ENCODE assay signal across 8 cellular contexts in the genomic region with DNA sequence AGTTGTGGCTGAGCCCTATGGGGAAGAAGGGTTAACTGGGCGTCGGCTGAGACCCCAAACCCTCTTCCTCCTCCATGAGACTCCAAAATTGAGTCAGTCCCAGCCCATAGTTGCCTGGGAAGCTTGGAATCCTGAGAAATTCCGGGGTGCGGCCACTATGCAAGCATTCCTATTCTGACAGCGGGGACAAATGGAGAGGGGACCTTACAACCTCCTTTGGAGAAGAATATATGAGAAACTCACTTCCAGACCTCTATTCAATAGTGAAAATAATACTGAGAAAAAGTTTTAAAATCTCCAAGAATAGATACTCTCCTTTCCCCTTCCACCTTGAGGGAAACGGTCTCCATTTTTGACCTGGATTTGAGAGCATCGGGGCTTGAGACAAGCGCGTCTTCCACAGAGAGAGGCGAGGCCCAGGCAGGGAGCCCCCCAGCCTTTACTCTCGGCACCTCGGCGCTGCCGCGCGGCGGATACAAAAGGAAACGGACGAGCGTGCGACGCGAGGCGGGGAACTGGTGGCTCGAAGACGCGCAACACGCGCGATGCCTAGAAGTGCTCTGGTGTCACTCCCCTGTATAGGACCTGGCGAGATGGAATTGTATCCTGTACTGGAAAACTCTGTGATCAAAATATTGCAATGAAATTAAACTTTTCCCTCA. TPM values are rescaled to one million over a fixed set of nuclear protein-coding genes. Genes with fewer than 3 reads are reported as not detected.
DNase-seq lines count a peak whose midpoint lies in the region; ATAC-seq and TF ChIP-seq lines count a peak whose summit lies in the region.
"Had no signal": no experiment of that assay in that cellular context is flagged by ENCODE, and none has a peak within 500 bp of the region (broad histone marks: within the 10 kb centered on the region; RNA-seq: fewer than 3 reads in every experiment).

No MANE protein-coding gene starts in this region.

- H3K27ac ChIP-seq in H9 (ENCODE audit: insufficient read length, low read depth, low read length), result no peak overlapping the region
- H3K27ac ChIP-seq: epithelial cell of prostate had no signal

- no peak overlapping the region for H2AK5ac ChIP-seq in H9 (ENCODE audit: insufficient read length, low read length)

- peaks cover 4% of the 10 kb centered on the region; the same call in 1 of the 2 replicates for H3K4me1 ChIP-seq in H9 (ENCODE audit: insufficient read depth, low read length)

- peak overlapping the region; percentile 24 to 58; a peak in 3 of 5 replicates for H3K4me3 Mint-ChIP-seq in H9

- peaks cover 13% of the 10 kb centered on the region for H3K23me2 ChIP-seq in H9 (ENCODE audit: insufficient read length, low read depth, low read length, poor library complexity, severe bottlenecking)

- H4K5ac ChIP-seq in H9 (ENCODE audit: insufficient read length, low read depth, low read length), result no peak overlapping the region

- H3T11ph ChIP-seq in H9 (ENCODE audit: low read length), result no peak overlapping the region

- H3K9ac ChIP-seq in H9 (ENCODE audit: extremely low read depth, insufficient read length, low read length), result no peak overlapping the region

- H3K4me3 ChIP-seq in iPS-18c (ENCODE audit: insufficient read depth, low read depth, low read length), result peak overlapping the region; percentile 25

- H3K9me3 ChIP-seq in H9 (ENCODE audit: control insufficient read depth, low read depth, low read length) (no peaks in the 10 kb centered on the region), iPS-18c (ENCODE audit: control insufficient read depth, insufficient read depth, low read length) (no peaks in the 10 kb centered on the region)

- H3K4me1 Mint-ChIP-seq in H9, result peaks cover 31 to 40% of the 10 kb centered on the region in 2 experiments

- no peak overlapping the region for H3K4ac ChIP-seq in H9 (ENCODE audit: low read depth, low read length)

- H4K8ac ChIP-seq in H9 (replicated peaks; ENCODE audit: insufficient read length, low read depth, low read length), result no peak overlapping the region

- peaks cover 2 to 10% of the 10 kb centered on the region in 2 experiments; a peak in 3 of 5 replicates for H3K9me3 Mint-ChIP-seq in H9

- peaks cover 85% of the 10 kb centered on the region for H3K27me3 Mint-ChIP-seq in H9 (ENCODE audit: low read depth)

- no peak overlapping the region for H2AFZ ChIP-seq in H9 (ENCODE audit: low read length)

- peaks cover 48% of the 10 kb centered on the region for H3K27me3 ChIP-seq in H9 (ENCODE audit: insufficient read depth, low read length)

- peak overlapping the region; percentile 97 for H3K4me2 ChIP-seq in H9 (ENCODE audit: insufficient read depth, insufficient read length, low read length)

- no CpG with 5 or more reads among the region's 31 CpGs for WGBS in H9 (ENCODE audit: extremely low coverage, insufficient read length, low lambda C conversion rate)

- TF ChIP-seq CTCF in H9 (conservative IDR thresholded peaks at IDR 0.05), result no peak

- H3K23ac ChIP-seq in H9 (ENCODE audit: insufficient read length, low read depth, low read length), result no peak overlapping the region

- peaks cover 0 to 2% (median 0%) of the 10 kb centered on the region in 3 experiments; a peak in 4 of 7 replicates for H3K36me3 Mint-ChIP-seq in H9 (ENCODE audit: insufficient read depth in 1 of 3, low read depth in 3 of 3)

- no peak overlapping the region for H3K14ac ChIP-seq in H9 (ENCODE audit: insufficient read depth, low read length)

- H3K79me1 ChIP-seq in H9 (ENCODE audit: insufficient read depth, low read depth, low read length, poor library complexity, severe bottlenecking), result no peaks in the 10 kb centered on the region

- no peak overlapping the region for H3K56ac ChIP-seq in H9 (ENCODE audit: insufficient read length, low read depth, low read length)

- H2BK15ac ChIP-seq in H9 (ENCODE audit: low read depth, low read length), result no peak overlapping the region

- ATAC-seq in stimulated activated naive CD8-positive, alpha-beta T cell treated with anti-CD3 and anti-CD28 coated beads, Interleukin-15, Interleukin-2, amounts not matched to agents 100 U/mL and 50 U/mL, for 24 hours, result peak; percentile 41

- H2BK5ac ChIP-seq in H9 (ENCODE audit: insufficient read length, low read length), result no peak overlapping the region

- DNase-seq in H9, result no peak
- peak; percentile 33 for DNase-seq in activated naive CD4-positive, alpha-beta T cell treated with anti-CD3 and anti-CD28 coated beads, Interleukin-2, amount 50 U/mL, for 16 hours
- peak; percentile 58 for DNase-seq in stimulated activated naive CD8-positive, alpha-beta T cell treated with anti-CD3 and anti-CD28 coated beads, Interleukin-15, Interleukin-2, amounts not matched to agents 100 U/mL and 50 U/mL, for 24 hours
- no peak for DNase-seq in globus pallidus (ENCODE audit: low spot score)
- no peak for DNase-seq in NCI-H524 (lab: John Stamatoyannopoulos, UW)
- no peak for DNase-seq in OCI-M2 (lab: John Stamatoyannopoulos, UW; ENCODE audit: unreplicated experiment)

- H4K20me1 ChIP-seq in H9 (ENCODE audit: control insufficient read depth, insufficient read depth, insufficient read length), result no peaks in the 10 kb centered on the region

- H3K79me2 ChIP-seq in H9 (ENCODE audit: insufficient read depth, low read length), result no peaks in the 10 kb centered on the region

- H3K27ac Mint-ChIP-seq in H9, result no peak overlapping the region

- H3K18ac ChIP-seq in H9 (ENCODE audit: insufficient read length, low read depth, low read length), result no peak overlapping the region

- H2BK12ac ChIP-seq in H9 (ENCODE audit: insufficient read length, low read depth, low read length), result no peak overlapping the region

- H2BK120ac ChIP-seq in H9 (ENCODE audit: low read depth, low read length, poor library complexity, severe bottlenecking), result no peak overlapping the region

- H4K91ac ChIP-seq in H9 (ENCODE audit: insufficient read length, low read depth, low read length), result no peak overlapping the region

- H2BK20ac ChIP-seq in H9 (ENCODE audit: low read depth, low read length, poor library complexity, severe bottlenecking), result no peak overlapping the region

RNA-seq across cellular contexts. Expression of gene NR4A2, which starts 11.1 kb away (rescaled TPM):
- total RNA-seq in H9 (2021), result 1.5 and 2.0 TPM in 2 replicates

Comparison
In these comparisons a context has a peak if more than half of its experiments do, and no peak if none do; other contexts are left out.
1. DNase-seq: peak in activated naive CD4-positive, alpha-beta T cell treated with anti-CD3 and anti-CD28 coated beads, Interleukin-2, amount 50 U/mL, for 16 hours (single experiment) and stimulated activated naive CD8-positive, alpha-beta T cell treated with anti-CD3 and anti-CD28 coated beads, Interleukin-15, Interleukin-2, amounts not matched to agents 100 U/mL and 50 U/mL, for 24 hours (single experiment); none in H9 (single experiment), globus pallidus (single experiment), NCI-H524 (0 of 2) and OCI-M2 (single experiment).